Comparison of ENCODE assay signal across 17 cellular contexts in genomic region chr1:19564366-19564765, GRCh38.
DNase-seq lines count a peak whose midpoint lies in the region; ATAC-seq, FAIRE-seq and TF ChIP-seq lines count a peak whose summit lies in the region.
"Had no signal": no experiment of that assay in that cellular context is flagged by ENCODE, and none has a peak within 500 bp of the region (broad histone marks: within the 10 kb centered on the region; RNA-seq: fewer than 3 reads in every experiment).

No MANE protein-coding gene starts in this region.

- H3K9me3 ChIP-seq in heart right ventricle (no peaks in the 10 kb centered on the region), mucosa of rectum (ENCODE audit: control insufficient read depth in 2 of 2, low read length in 2 of 2) (no peaks in the 10 kb centered on the region), stomach (no peaks in the 10 kb centered on the region), MG63 (no peaks in the 10 kb centered on the region)
- H3K9me3 ChIP-seq: A549 had no signal

- H3K27ac ChIP-seq in heart right ventricle (peak overlapping the region; percentile 40 to 87 (median 76)), mucosa of rectum (ENCODE audit: low read depth in 2 of 2, low read length in 2 of 2) (peak overlapping the region; percentile 39 to 69), stomach (peak overlapping the region in 4 of 5 donors; percentile 58 to 82 (median 72))
- H3K27ac ChIP-seq: A549 had no signal

- H3K36me3 ChIP-seq in heart right ventricle (no peaks in the 10 kb centered on the region), mucosa of rectum (ENCODE audit: control insufficient read depth in 2 of 2, insufficient read depth in 2 of 2, low read length in 2 of 2) (no peaks in the 10 kb centered on the region), stomach (no peaks in the 10 kb centered on the region), MG63 (no peaks in the 10 kb centered on the region)

- no peak for FAIRE-seq in D721Med (lab: Jason Lieb, UNC)
- FAIRE-seq: A549, GM12892 had no signal

- H3K27me3 ChIP-seq in heart right ventricle = no peaks in the 10 kb centered on the region
- no peaks in the 10 kb centered on the region for H3K27me3 ChIP-seq in mucosa of rectum (ENCODE audit: control insufficient read depth in 2 of 2, insufficient read depth in 2 of 2, low read length in 2 of 2)
- no peaks in the 10 kb centered on the region for H3K27me3 ChIP-seq in stomach
- no peaks in the 10 kb centered on the region for H3K27me3 ChIP-seq in MG63

- TF ChIP-seq POLR2A in stomach (IDR thresholded peaks at IDR 0.05) = no peak

- intact Hi-C loops in heart right ventricle (cut with DNase I) (loop anchor here in 1 of 10 donors (10.0 kb wide), 1 partner anchor 50 kb away; no protein-coding TSS in a partner anchor), Right ventricle myocardium inferior (cut with DNase I) (loop anchor here (5.0 kb wide), 2 partner anchors 52 to 77 kb away; partner anchors contain the start of gene CAPZB), stomach (cut with DNase I; ENCODE audit: low total_unique reads) (no loop called here)

- TF ChIP-seq EP300 in stomach (IDR thresholded peaks at IDR 0.05) = no peak

- peaks cover 0 to 31% (median 20%) of the 10 kb centered on the region in 9 donors for H3K4me1 ChIP-seq in heart right ventricle
- peaks cover 0 to 10% of the 10 kb centered on the region in 2 donors for H3K4me1 ChIP-seq in mucosa of rectum (ENCODE audit: control insufficient read depth in 2 of 2, insufficient read depth in 2 of 2, low read length in 2 of 2)
- peaks cover 0 to 19% (median 11%) of the 10 kb centered on the region in 4 donors for H3K4me1 ChIP-seq in stomach
- H3K4me1 ChIP-seq: A549 had no signal

- ATAC-seq in heart right ventricle = peak in 6 of 8 donors; percentile 21 to 73 (median 42)
- ATAC-seq in Right ventricle myocardium inferior = no peak
- ATAC-seq: A549; left lobe of liver; natural killer cell treated with Interleukin-12 subunit alpha and Interleukin-12 subunit beta and Interleukin-15 and Interleukin-18, amount 100 ng/mL, for 72 hours had no signal

- H3K9ac ChIP-seq in mucosa of rectum (ENCODE audit: low read depth in 1 of 2, low read length in 2 of 2) = no peak overlapping the region

- peak in 1 of 2 donors; percentile 43 for DNase-seq in heart right ventricle
- DNase-seq in Right ventricle myocardium inferior (ENCODE audit: missing footprints) = no peak
- no peak for DNase-seq in stomach
- DNase-seq in NCI-H1105 (lab: John Stamatoyannopoulos, UW) = no peak
- DNase-seq in T-helper 2 cell = no peak
- no peak for DNase-seq in D721Med (ENCODE audit: insufficient read length, low spot score)
- DNase-seq in MG63 = no peak
- DNase-seq: activated CD4-positive, CD25-positive, alpha-beta regulatory T cell; activated CD8-positive, alpha-beta memory T cell treated with anti-CD3 and anti-CD28 coated beads for 24 hours; DMS 273 treated with DMSO at 0.1 percent for 48 hours; NCI-H1930; SHP77 treated with DMSO at 0.1 percent for 48 hours had no signal

- H3K4me3 ChIP-seq in heart right ventricle = peak overlapping the region in 4 of 10 donors; percentile 40 to 48 (median 44)
- no peak overlapping the region for H3K4me3 ChIP-seq in mucosa of rectum (ENCODE audit: low read length in 2 of 2)
- H3K4me3 ChIP-seq in stomach = no peak overlapping the region
- no peak overlapping the region for H3K4me3 ChIP-seq in MG63
- H3K4me3 ChIP-seq: A549 had no signal

- TF ChIP-seq CTCF in heart right ventricle (IDR thresholded peaks at IDR 0.05) = no peak
- TF ChIP-seq CTCF in stomach (IDR thresholded peaks at IDR 0.05) = no peak
- TF ChIP-seq CTCF in D721Med (IDR thresholded peaks at IDR 0.05; ENCODE audit: insufficient read depth, missing control alignments) = no peak

- WGBS in heart right ventricle, 2 donors = 50 to 63% methylated on average over 5 of the region's 5 CpGs
- WGBS in stomach, 5 donors = 30 to 70% (median 60%) methylated on average over 5 of the region's 5 CpGs
